In the genomic region with DNA sequence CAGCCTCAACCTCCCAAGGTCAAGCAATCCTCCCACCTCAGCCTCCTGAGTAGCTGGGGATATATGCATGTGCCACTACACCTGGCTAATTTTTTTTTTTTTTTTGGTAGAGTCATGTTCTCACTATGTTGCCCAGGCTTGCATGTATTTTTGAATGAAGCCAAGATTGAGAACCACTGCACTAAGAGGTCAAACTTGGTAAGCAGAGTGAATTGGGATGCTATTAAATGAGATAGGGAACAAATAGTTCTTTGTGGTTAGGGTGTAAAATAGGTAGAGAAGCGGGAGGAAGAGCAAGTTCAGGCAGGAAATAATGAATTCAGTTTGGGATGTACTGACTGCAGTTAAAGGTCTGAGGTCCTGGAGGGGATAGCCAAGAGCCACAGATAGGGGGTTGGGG, we compare ENCODE assay signal across 21 cellular contexts. TPM values are rescaled to one million over a fixed set of nuclear protein-coding genes. Genes with fewer than 3 reads are reported as not detected.
A peak's percentile ranks its signal among the peaks of the same experiment; 100 is the strongest.
DNase-seq lines count a peak whose midpoint lies in the region; ATAC-seq and TF ChIP-seq lines count a peak whose summit lies in the region.
"Had no signal": no experiment of that assay in that cellular context is flagged by ENCODE, and none has a peak within 500 bp of the region (broad histone marks: within the 10 kb centered on the region; RNA-seq: fewer than 3 reads in every experiment).

No MANE protein-coding gene starts in this region.

- H3K36me3 Mint-ChIP-seq in type B pancreatic cell: peaks cover 8% of the 10 kb centered on the region
- H3K36me3 Mint-ChIP-seq: CD4-positive, CD25-positive, alpha-beta regulatory T cell; CD8-positive, alpha-beta T cell had no signal

- intact Hi-C loops in mammary epithelial cell (cut with micrococcal nuclease): no loop called here
- intact Hi-C loops in breast epithelium (cut with DNase I; ENCODE audit: low total_unique reads): no loop called here

- no peaks in the 10 kb centered on the region for H3K9me3 ChIP-seq in mammary epithelial cell (replicated peaks; ENCODE audit: insufficient read depth, low read length)
- no peaks in the 10 kb centered on the region for H3K9me3 ChIP-seq in breast epithelium
- H3K9me3 ChIP-seq in RWPE2 (ENCODE audit: severe bottlenecking): no peaks in the 10 kb centered on the region
- H3K9me3 ChIP-seq: BLaER1, HAP-1 had no signal

- H3K9me3 Mint-ChIP-seq in type B pancreatic cell: peaks cover 6% of the 10 kb centered on the region
- H3K9me3 Mint-ChIP-seq: CD8-positive, alpha-beta T cell had no signal

- no peaks in the 10 kb centered on the region for H3K36me3 ChIP-seq in mammary epithelial cell (ENCODE audit: insufficient read depth, low read length)
- H3K36me3 ChIP-seq in breast epithelium: no peaks in the 10 kb centered on the region
- H3K36me3 ChIP-seq in RWPE2 (ENCODE audit: low read depth): no peaks in the 10 kb centered on the region
- H3K36me3 ChIP-seq: BLaER1, HAP-1 had no signal

- TF ChIP-seq POLR2A in breast epithelium (IDR thresholded peaks at IDR 0.05): no peak

- no peaks in the 10 kb centered on the region for H3K79me2 ChIP-seq in mammary epithelial cell (ENCODE audit: insufficient read depth, low read length)

- DNase-seq in mammary epithelial cell (peak; percentile 81), breast epithelium (ENCODE audit: low spot score in 2 of 2) (no peak), RWPE2 (ENCODE audit: low spot score) (no peak), foreskin keratinocyte (peak; percentile 78 to 93), type B pancreatic cell (ENCODE audit: extremely low spot score, unreplicated experiment) (no peak), SHP77 treated with DMSO at 0.1 percent for 48 hours (lab: John Stamatoyannopoulos, UW) (no peak), GM20000 (ENCODE audit: low spot score) (no peak)
- DNase-seq: CD4-positive, CD25-positive, alpha-beta regulatory T cell; CD8-positive, alpha-beta T cell; DMS 273 treated with DMSO at 0.1 percent for 48 hours; DMS79; EL; GDM1; GOT3 had no signal

- H4K20me1 ChIP-seq in mammary epithelial cell (ENCODE audit: insufficient read depth, low read length): no peaks in the 10 kb centered on the region
- H4K20me1 ChIP-seq: BLaER1 had no signal

- H3K4me3 Mint-ChIP-seq in type B pancreatic cell: no peak overlapping the region
- H3K4me3 Mint-ChIP-seq: B cell; CD4-positive, CD25-positive, alpha-beta regulatory T cell; CD8-positive, alpha-beta T cell had no signal

- peak overlapping the region; percentile 54 for H3K27ac Mint-ChIP-seq in type B pancreatic cell
- H3K27ac Mint-ChIP-seq: B cell; CD4-positive, CD25-positive, alpha-beta regulatory T cell; CD8-positive, alpha-beta T cell had no signal

- dilution Hi-C loops in mammary epithelial cell (cut with HindIII; ENCODE audit: low sequenced_read_pairs): no loop called here

- no peaks in the 10 kb centered on the region for H3K4me1 Mint-ChIP-seq in type B pancreatic cell (ENCODE audit: unreplicated experiment)
- H3K4me1 Mint-ChIP-seq: CD4-positive, CD25-positive, alpha-beta regulatory T cell had no signal

- no peak for TF ChIP-seq CTCF in mammary epithelial cell (conservative IDR thresholded peaks at IDR 0.05 in 1 of 2, IDR thresholded peaks at IDR 0.05 in 1 of 2; ENCODE audit: extremely low read depth in 1 of 2, insufficient read depth in 1 of 2, low read depth in 1 of 2, low read length in 2 of 2)
- no peak for TF ChIP-seq CTCF in breast epithelium (IDR thresholded peaks at IDR 0.05)
- TF ChIP-seq CTCF in RWPE2 (IDR thresholded peaks at IDR 0.05; ENCODE audit: poor library complexity, severe bottlenecking): no peak
- TF ChIP-seq CTCF in foreskin keratinocyte (conservative IDR thresholded peaks at IDR 0.05): no peak
- TF ChIP-seq CTCF in type B pancreatic cell (conservative IDR thresholded peaks at IDR 0.05): no peak
- no peak for TF ChIP-seq CTCF in GM20000 (IDR thresholded peaks at IDR 0.05; ENCODE audit: extremely low read depth, missing control alignments)

- no peak overlapping the region for H3K9ac ChIP-seq in mammary epithelial cell (ENCODE audit: insufficient read depth, low read length)
- H3K9ac ChIP-seq: BLaER1 had no signal

- H3K27ac ChIP-seq in mammary epithelial cell (ENCODE audit: insufficient read depth, low read depth, low read length) (no peak overlapping the region), breast epithelium (no peak overlapping the region), RWPE2 (ENCODE audit: poor library complexity, severe bottlenecking) (no peak overlapping the region), foreskin keratinocyte (no peak overlapping the region)
- H3K27ac ChIP-seq: 22Rv1, BLaER1, C4-2B had no signal

- 9% methylated on average over 1 of the region's 1 CpG for WGBS in mammary epithelial cell (ENCODE audit: low coverage, missing lambda C conversion rate)

- peak overlapping the region; percentile 19 for H3K4me2 ChIP-seq in mammary epithelial cell (ENCODE audit: insufficient read depth, low read depth, low read length)
- H3K4me2 ChIP-seq: BLaER1 had no signal

- CTCF ChIA-PET in mammary epithelial cell (lab: Charles Lee; ENCODE audit: low non-redundant PET): no interaction called here

- no TSS peak for BruUV-seq in mammary epithelial cell (replicated peaks; lab: Mats Ljungman, UMichigan)

- ATAC-seq in RWPE2 (ENCODE audit: low read depth): peak; percentile 37; the same call in 1 of the 3 replicates
- ATAC-seq in foreskin keratinocyte: no peak
- no peak for ATAC-seq in GM18498 (IDR thresholded peaks at IDR 0.05; ENCODE audit: unreplicated experiment)
- ATAC-seq: CD8-positive, alpha-beta T cell; GM12878 had no signal

- in situ Hi-C loops in mammary epithelial cell (cut with MboI; ENCODE audit: low sequenced_read_pairs in 2 of 2): no loop called here

- H2AFZ ChIP-seq in mammary epithelial cell (ENCODE audit: low read depth, low read length): peak overlapping the region; percentile 38

- H3K4me1 ChIP-seq in mammary epithelial cell (ENCODE audit: insufficient read depth, low read length) (peaks cover 14% of the 10 kb centered on the region), breast epithelium (no peaks in the 10 kb centered on the region), RWPE2 (ENCODE audit: insufficient read depth, poor library complexity, severe bottlenecking) (no peaks in the 10 kb centered on the region), foreskin keratinocyte (peaks cover 8% of the 10 kb centered on the region)
- H3K4me1 ChIP-seq: BLaER1, HAP-1 had no signal

- H3K4me3 ChIP-seq in mammary epithelial cell (replicated peaks in 1 of 3; ENCODE audit: insufficient read depth in 1 of 3, low read depth in 2 of 3, low read length in 3 of 3) (no peak overlapping the region), breast epithelium (no peak overlapping the region), RWPE2 (ENCODE audit: severe bottlenecking) (no peak overlapping the region)
- H3K4me3 ChIP-seq: BLaER1, GM12878, HAP-1 had no signal

- no peaks in the 10 kb centered on the region for H3K27me3 Mint-ChIP-seq in type B pancreatic cell

- no peaks in the 10 kb centered on the region for H3K27me3 ChIP-seq in mammary epithelial cell (ENCODE audit: insufficient read depth, low read length)
- no peaks in the 10 kb centered on the region for H3K27me3 ChIP-seq in breast epithelium
- no peaks in the 10 kb centered on the region for H3K27me3 ChIP-seq in RWPE2 (ENCODE audit: insufficient read depth, poor library complexity, severe bottlenecking)
- no peaks in the 10 kb centered on the region for H3K27me3 ChIP-seq in foreskin keratinocyte
- H3K27me3 ChIP-seq: BLaER1 had no signal

RNA-seq across cellular contexts. Expression of a gene that starts 39.9 kb away (rescaled TPM):
- total RNA-seq in mammary epithelial cell (10 to 100 TPM; 30.2 to 31.0 TPM), breast epithelium (10 to 100 TPM; 43.9 to 77.4 (median 57.1) TPM), foreskin keratinocyte (19.4 and 23.0 TPM in 2 replicates), type B pancreatic cell (ENCODE audit: low replicate concordance) (56.2 and 67.2 TPM in 2 replicates)
- polyA plus RNA-seq in mammary epithelial cell (39.6 TPM), foreskin keratinocyte (8.1 and 8.5 TPM in 2 replicates)
- polyA minus RNA-seq in mammary epithelial cell: 54.6 TPM

Comparison
In these comparisons a context has a peak if more than half of its experiments do, and no peak if none do; other contexts are left out.
1. DNase-seq: peak in mammary epithelial cell (single experiment) and foreskin keratinocyte (2 of 2); none in breast epithelium (0 of 2), RWPE2 (single experiment), type B pancreatic cell (single experiment), SHP77 treated with DMSO at 0.1 percent for 48 hours (single experiment) and GM20000 (single experiment).